17 cellular contexts compared by ENCODE assay signal in genomic region chr2:15808980-15809379, GRCh38.
A peak's percentile ranks its signal among the peaks of the same experiment; 100 is the strongest.
DNase-seq lines count a peak whose midpoint lies in the region; ATAC-seq and TF ChIP-seq lines count a peak whose summit lies in the region.
"Had no signal": no experiment of that assay in that cellular context is flagged by ENCODE, and none has a peak within 500 bp of the region (broad histone marks: within the 10 kb centered on the region; RNA-seq: fewer than 3 reads in every experiment).

No MANE protein-coding gene starts in this region.

- no peak overlapping the region for H3K9ac ChIP-seq in mesenchymal stem cell (ENCODE audit: low read length)
- no peak overlapping the region for H3K9ac ChIP-seq in trophoblast cell (ENCODE audit: low read length)

- peaks cover 18% of the 10 kb centered on the region for H3K27me3 Mint-ChIP-seq in GM23338 (ENCODE audit: insufficient read depth, low read depth, poor library complexity)

- no peak overlapping the region for H3K27ac Mint-ChIP-seq in GM23338
- H3K27ac Mint-ChIP-seq: B cell; CD8-positive, alpha-beta T cell had no signal

- H2BK5ac ChIP-seq in mesenchymal stem cell (ENCODE audit: low read depth, low read length, poor library complexity, severe bottlenecking) (no peak overlapping the region), trophoblast cell (ENCODE audit: low read depth, low read length, poor library complexity) (no peak overlapping the region)

- H3K4ac ChIP-seq in mesenchymal stem cell (ENCODE audit: low read depth in 1 of 2, low read length in 2 of 2), result no peak overlapping the region
- no peak overlapping the region for H3K4ac ChIP-seq in trophoblast cell (ENCODE audit: low read depth, low read length)

- no peaks in the 10 kb centered on the region for H3K79me1 ChIP-seq in mesenchymal stem cell (replicated peaks; ENCODE audit: low read length, poor library complexity, severe bottlenecking)
- peaks cover 14% of the 10 kb centered on the region for H3K79me1 ChIP-seq in trophoblast cell (ENCODE audit: low read length)

- H3K9me3 ChIP-seq in mesenchymal stem cell (ENCODE audit: control insufficient read depth, low read length), result no peaks in the 10 kb centered on the region
- no peaks in the 10 kb centered on the region for H3K9me3 ChIP-seq in trophoblast cell (ENCODE audit: insufficient read depth, low read depth, low read length)

- H3K4me1 ChIP-seq in GM23338 (ENCODE audit: insufficient read depth) (peaks cover 36% of the 10 kb centered on the region), mesenchymal stem cell (ENCODE audit: control insufficient read depth, insufficient read depth, low read depth, low read length) (peaks cover 30% of the 10 kb centered on the region), trophoblast cell (ENCODE audit: control insufficient read depth in 1 of 2, insufficient read depth in 2 of 2, low read length in 2 of 2) (peaks cover 31 to 34% of the 10 kb centered on the region in 2 experiments)

- H3K23ac ChIP-seq in mesenchymal stem cell (ENCODE audit: low read length in 2 of 2) (no peak overlapping the region), trophoblast cell (ENCODE audit: low read length) (no peak overlapping the region)

- no peak overlapping the region for H3K4me2 ChIP-seq in GM23338
- no peak overlapping the region for H3K4me2 ChIP-seq in mesenchymal stem cell (ENCODE audit: low read length, poor library complexity, severe bottlenecking)
- H3K4me2 ChIP-seq in trophoblast cell (ENCODE audit: low read length), result peak overlapping the region; percentile 32

- no peak overlapping the region for H2BK120ac ChIP-seq in mesenchymal stem cell (ENCODE audit: low read depth, low read length)
- no peak overlapping the region for H2BK120ac ChIP-seq in trophoblast cell (ENCODE audit: insufficient read depth, low read length, poor library complexity)

- H3K9me3 Mint-ChIP-seq in GM23338, result peaks cover 4% of the 10 kb centered on the region; the same call in 2 of the 3 replicates
- H3K9me3 Mint-ChIP-seq: CD8-positive, alpha-beta T cell had no signal

- H2BK12ac ChIP-seq in mesenchymal stem cell (ENCODE audit: low read length in 2 of 2) (no peak overlapping the region), trophoblast cell (ENCODE audit: low read length) (no peak overlapping the region)

- WGBS in mesenchymal stem cell, result 21% methylated on average over 9 of the region's 9 CpGs
- no CpG with 5 or more reads among the region's 9 CpGs for WGBS in trophoblast cell (ENCODE audit: extremely low coverage, insufficient coverage, insufficient read length)

- no peaks in the 10 kb centered on the region for H3F3A ChIP-seq in GM23338 (replicated peaks; ENCODE audit: low read depth)

- DNase-seq in GM23338 (ENCODE audit: low spot score) (peak; percentile 20), astrocyte of the hippocampus (ENCODE audit: low read depth, low spot score) (peak; percentile 3), mesenchymal stem cell (no peak), trophoblast cell (no peak), medulla oblongata (ENCODE audit: extremely low spot score) (no peak), superior temporal gyrus (ENCODE audit: extremely low spot score) (no peak), NCI-H2171 (lab: John Stamatoyannopoulos, UW) (no peak), HPDE6-E6E7 (ENCODE audit: extremely low spot score) (no peak)
- DNase-seq: ACHN; CD8-positive, alpha-beta T cell; NCI-H1048; NCI-H510A treated with DMSO at 0.1 percent for 48 hours; RPMI8226; SW 1271 had no signal

- no peak overlapping the region for H3K4me3 Mint-ChIP-seq in GM23338
- H3K4me3 Mint-ChIP-seq: B cell; CD8-positive, alpha-beta T cell had no signal

- TF ChIP-seq CTCF in GM23338 (conservative IDR thresholded peaks at IDR 0.05; ENCODE audit: low read depth in 2 of 2), result no peak

- H3K36me3 ChIP-seq in GM23338 (ENCODE audit: insufficient read depth), result no peaks in the 10 kb centered on the region
- no peaks in the 10 kb centered on the region for H3K36me3 ChIP-seq in mesenchymal stem cell (ENCODE audit: control insufficient read depth in 1 of 2, insufficient read depth in 2 of 2, low read depth in 1 of 2, low read length in 2 of 2)
- no peaks in the 10 kb centered on the region for H3K36me3 ChIP-seq in trophoblast cell (ENCODE audit: control insufficient read depth in 1 of 2, insufficient read depth in 2 of 2, low read length in 2 of 2)

- H3K27me3 ChIP-seq in GM23338 (ENCODE audit: insufficient read depth) (no peaks in the 10 kb centered on the region), mesenchymal stem cell (ENCODE audit: control insufficient read depth in 1 of 2, insufficient read depth in 1 of 2, low read length in 2 of 2) (peaks cover 8 to 21% of the 10 kb centered on the region in 2 experiments), trophoblast cell (ENCODE audit: insufficient read depth, low read length) (no peaks in the 10 kb centered on the region)

- peaks cover 50% of the 10 kb centered on the region for H3K4me1 Mint-ChIP-seq in GM23338
- H3K4me1 Mint-ChIP-seq: B cell had no signal

- H3K36me3 Mint-ChIP-seq in GM23338 (ENCODE audit: low read depth), result no peaks in the 10 kb centered on the region; the same call in 2 of the 3 replicates
- H3K36me3 Mint-ChIP-seq: CD8-positive, alpha-beta T cell had no signal

- H4K8ac ChIP-seq in mesenchymal stem cell (ENCODE audit: low read length), result no peak overlapping the region
- H4K8ac ChIP-seq in trophoblast cell (ENCODE audit: low read depth, low read length), result no peak overlapping the region

- H2AFZ ChIP-seq in GM23338 (peak overlapping the region; percentile 64), mesenchymal stem cell (ENCODE audit: low read depth, low read length) (no peak overlapping the region), trophoblast cell (ENCODE audit: insufficient read depth, low read length, poor library complexity) (no peak overlapping the region)

- H4K12ac ChIP-seq in trophoblast cell (ENCODE audit: low read depth, low read length), result no peak overlapping the region

- H2BK15ac ChIP-seq in mesenchymal stem cell (ENCODE audit: low read depth, poor library complexity, severe bottlenecking), result no peak overlapping the region

- H2AK5ac ChIP-seq in mesenchymal stem cell (ENCODE audit: low read length, severe bottlenecking) (peak overlapping the region; percentile 49), trophoblast cell (ENCODE audit: low read length) (no peak overlapping the region)

- no peak overlapping the region for H4K91ac ChIP-seq in mesenchymal stem cell (ENCODE audit: low read length)
- H4K91ac ChIP-seq in trophoblast cell (ENCODE audit: low read depth, low read length), result no peak overlapping the region

- peak; percentile 57 for ATAC-seq in GM23338
- ATAC-seq: CD8-positive, alpha-beta T cell; HCT116 had no signal

- peaks cover 18% of the 10 kb centered on the region; the same call in 1 of the 2 replicates for H3K9me2 ChIP-seq in GM23338 (ENCODE audit: insufficient read depth)

- H4K20me1 ChIP-seq in GM23338 (replicated peaks; ENCODE audit: insufficient read depth), result no peaks in the 10 kb centered on the region

- H3K79me2 ChIP-seq in GM23338 (replicated peaks; ENCODE audit: insufficient read depth) (no peaks in the 10 kb centered on the region), trophoblast cell (ENCODE audit: control insufficient read depth, insufficient read depth, low read length, poor library complexity) (peaks cover 2% of the 10 kb centered on the region)

- H3K4me3 ChIP-seq in GM23338 (no peak overlapping the region), mesenchymal stem cell (ENCODE audit: insufficient read depth in 1 of 2, low read depth in 1 of 2, low read length in 2 of 2) (no peak overlapping the region), trophoblast cell (ENCODE audit: low read depth, low read length) (no peak overlapping the region)
- H3K4me3 ChIP-seq: K562 had no signal

- no peak overlapping the region for H3K27ac ChIP-seq in GM23338 (ENCODE audit: low read depth)
- no peak overlapping the region for H3K27ac ChIP-seq in mesenchymal stem cell (ENCODE audit: low read length, poor library complexity, severe bottlenecking)
- peak overlapping the region; percentile 5 for H3K27ac ChIP-seq in trophoblast cell (ENCODE audit: low read depth, low read length)

- H3K14ac ChIP-seq in mesenchymal stem cell (ENCODE audit: low read length in 2 of 2) (no peak overlapping the region), trophoblast cell (ENCODE audit: low read length) (no peak overlapping the region)

- H3K18ac ChIP-seq in mesenchymal stem cell (ENCODE audit: low read depth in 1 of 2, low read length in 2 of 2) (no peak overlapping the region), trophoblast cell (ENCODE audit: low read length) (no peak overlapping the region)

TF ChIP-seq in GM23338, 12 proteins besides CTCF, POLR2A, EP300 and RAD21 (continues in another document):
- TF ChIP-seq STAT1 (IDR thresholded peaks at IDR 0.05; ENCODE audit: unreplicated experiment) (no peak), ETS1 (IDR thresholded peaks at IDR 0.05) (no peak)

Comparison
In these comparisons a context has a peak if more than half of its experiments do, and no peak if none do; other contexts are left out.
1. DNase-seq: peak in GM23338 (single experiment) and astrocyte of the hippocampus (single experiment); none in mesenchymal stem cell (single experiment), trophoblast cell (0 of 2), medulla oblongata (single experiment), superior temporal gyrus (single experiment), NCI-H2171 (single experiment) and HPDE6-E6E7 (single experiment).